ENCODE assay signal across 22 cellular contexts in genomic region chr2:53867169-53867568, GRCh38. TPM values are rescaled to one million over a fixed set of nuclear protein-coding genes. Genes with fewer than 3 reads are reported as not detected.
DNase-seq lines count a peak whose midpoint lies in the region; ATAC-seq, FAIRE-seq and TF ChIP-seq lines count a peak whose summit lies in the region.
"Had no signal": no experiment of that assay in that cellular context is flagged by ENCODE, and none has a peak within 500 bp of the region (broad histone marks: within the 10 kb centered on the region; RNA-seq: fewer than 3 reads in every experiment).

No MANE protein-coding gene starts in this region.

- no peak overlapping the region for H2BK12ac ChIP-seq in trophoblast cell (ENCODE audit: low read length)

- DNase-seq in Right ventricle myocardium superior: no peak
- no peak for DNase-seq in right cardiac atrium
- no peak for DNase-seq in HepG2 (ENCODE audit: low spot score)
- DNase-seq in trophoblast cell: peak; percentile 24 to 25
- DNase-seq in thyroid gland: no peak
- no peak for DNase-seq in GM19239 (ENCODE audit: insufficient read length, low spot score)
- DNase-seq: AML-193; Caco-2; CD4-positive, alpha-beta T cell; GOT3; H7; HFFc6 had no signal

- H2AFZ ChIP-seq in HepG2 (ENCODE audit: low read length) (no peak overlapping the region), trophoblast cell (ENCODE audit: insufficient read depth, low read length, poor library complexity) (no peak overlapping the region)

- H3K9ac ChIP-seq in liver (ENCODE audit: low read depth in 1 of 2, low read length in 2 of 2): no peak overlapping the region
- no peak overlapping the region for H3K9ac ChIP-seq in HepG2 (ENCODE audit: insufficient read depth, low read depth, low read length)
- H3K9ac ChIP-seq in trophoblast cell (ENCODE audit: low read length): no peak overlapping the region

- FAIRE-seq in HepG2 (lab: Jason Lieb, UNC) (no peak), GM19239 (lab: Jason Lieb, UNC) (no peak)
- FAIRE-seq: A549, D721Med, G401.6, GM12891 had no signal

- TF ChIP-seq RAD21 in liver (IDR thresholded peaks at IDR 0.05): peak in 1 of 2 donors; percentile 39
- no peak for TF ChIP-seq RAD21 in HepG2 (CRISPR knock-in tag; IDR thresholded peaks at IDR 0.05)

- H2BK120ac ChIP-seq in trophoblast cell (ENCODE audit: insufficient read depth, low read length, poor library complexity): no peak overlapping the region

- H3K4me2 ChIP-seq in HepG2 (ENCODE audit: low read depth, low read length): no peak overlapping the region
- no peak overlapping the region for H3K4me2 ChIP-seq in trophoblast cell (ENCODE audit: low read length)
- H3K4me2 ChIP-seq: A549 had no signal

- TF ChIP-seq EP300 in HepG2 (IDR thresholded peaks at IDR 0.05; ENCODE audit: low read depth in 2 of 2, low read length in 2 of 2) (no peak), HepG2 (CRISPR knock-in tag; IDR thresholded peaks at IDR 0.05; ENCODE audit: borderline replicate concordance) (no peak)

- TF ChIP-seq CTCF in liver (IDR thresholded peaks at IDR 0.05; ENCODE audit: low read depth, low read length, missing input control) (no peak), HepG2 (CRISPR knock-in tag; IDR thresholded peaks at IDR 0.05) (no peak), thyroid gland (IDR thresholded peaks at IDR 0.05) (no peak)

- H3K4me1 ChIP-seq in right cardiac atrium (ENCODE audit: control insufficient read depth, insufficient read depth, low read length) (peaks cover 3% of the 10 kb centered on the region), liver (ENCODE audit: control insufficient read depth in 4 of 4, insufficient read depth in 4 of 4, low read length in 3 of 4) (peaks cover 0 to 4% (median 2%) of the 10 kb centered on the region in 4 donors), HepG2 (ENCODE audit: insufficient read depth, low read length) (no peaks in the 10 kb centered on the region), trophoblast cell (ENCODE audit: control insufficient read depth in 1 of 2, insufficient read depth in 2 of 2, low read length in 2 of 2) (peaks cover 5 to 8% of the 10 kb centered on the region in 2 experiments), thyroid gland (no peaks in the 10 kb centered on the region)
- H3K4me1 ChIP-seq: A549, Caco-2 had no signal

- peaks cover 2% of the 10 kb centered on the region for H3K79me1 ChIP-seq in trophoblast cell (ENCODE audit: low read length)

- intact Hi-C loops in Right ventricle myocardium superior (cut with DNase I) (no loop called here), right cardiac atrium (cut with DNase I) (no loop called here), HepG2 (cut with micrococcal nuclease; ENCODE audit: unreplicated experiment) (no loop called here), thyroid gland (cut with DNase I) (no loop called here)

- H3K27ac ChIP-seq in right cardiac atrium (ENCODE audit: low read length) (no peak overlapping the region), liver (ENCODE audit: low read depth in 1 of 2, low read length in 2 of 2) (no peak overlapping the region), HepG2 (ENCODE audit: extremely low read length, insufficient read depth, low read length) (no peak overlapping the region), trophoblast cell (ENCODE audit: low read depth, low read length) (no peak overlapping the region), thyroid gland (no peak overlapping the region)
- H3K27ac ChIP-seq: 22Rv1, A549, C4-2B, HL-60 had no signal

- H3K79me2 ChIP-seq in HepG2 (ENCODE audit: insufficient read depth, low read length) (no peaks in the 10 kb centered on the region), trophoblast cell (ENCODE audit: control insufficient read depth, insufficient read depth, low read length, poor library complexity) (no peaks in the 10 kb centered on the region)

- no peak overlapping the region for H2BK5ac ChIP-seq in trophoblast cell (ENCODE audit: low read depth, low read length, poor library complexity)

- H3K9me3 ChIP-seq in right cardiac atrium (ENCODE audit: control insufficient read depth, low read length) (no peaks in the 10 kb centered on the region), liver (ENCODE audit: control insufficient read depth in 4 of 4, low read length in 3 of 4) (no peaks in the 10 kb centered on the region), HepG2 (ENCODE audit: low read length) (no peaks in the 10 kb centered on the region), trophoblast cell (ENCODE audit: insufficient read depth, low read depth, low read length) (no peaks in the 10 kb centered on the region), thyroid gland (no peaks in the 10 kb centered on the region)
- H3K9me3 ChIP-seq: A549, Caco-2 had no signal

- no peak overlapping the region for H4K12ac ChIP-seq in trophoblast cell (ENCODE audit: low read depth, low read length)

- H4K20me1 ChIP-seq in HepG2 (ENCODE audit: insufficient read depth, low read length): no peaks in the 10 kb centered on the region

- in situ Hi-C loops in HepG2 (cut with HindIII; ENCODE audit: extremely low pct_ligation_motif_present, low pct_unique_long_range_greater_than_20kb): no loop called here

- no TSS peak for BruUV-seq in HepG2 (replicated peaks; lab: Mats Ljungman, UMichigan)

- CTCF ChIA-PET in HepG2 (lab: Yijun Ruan, JAX; ENCODE audit: low intra/inter-chr PET ratio, low total read pairs): no interaction called here

- H3K18ac ChIP-seq in trophoblast cell (ENCODE audit: low read length): no peak overlapping the region

- peak; percentile 39 for ATAC-seq in Right ventricle myocardium superior (ENCODE audit: poor library complexity)
- no peak for ATAC-seq in right cardiac atrium
- ATAC-seq in HepG2: no peak
- ATAC-seq in GM21786 (IDR thresholded peaks at IDR 0.05; ENCODE audit: unreplicated experiment): no peak
- ATAC-seq: A549, HCT116 had no signal

- H3K4ac ChIP-seq in trophoblast cell (ENCODE audit: low read depth, low read length): no peak overlapping the region

- no peak overlapping the region for H4K91ac ChIP-seq in trophoblast cell (ENCODE audit: low read depth, low read length)

- 84% methylated on average over 5 of the region's 5 CpGs for WGBS in right cardiac atrium
- WGBS in liver: 75% methylated on average over 5 of the region's 5 CpGs
- 97% methylated on average over 5 of the region's 5 CpGs for WGBS in HepG2 (ENCODE audit: low lambda C conversion rate)
- no CpG with 5 or more reads among the region's 5 CpGs for WGBS in trophoblast cell (ENCODE audit: extremely low coverage, insufficient coverage, insufficient read length)
- WGBS in thyroid gland, 2 donors: 97 to 99% methylated on average over 5 of the region's 5 CpGs

- H3K36me3 ChIP-seq in liver (ENCODE audit: control insufficient read depth in 4 of 4, insufficient read depth in 3 of 4, low read depth in 1 of 4, low read length in 3 of 4): peaks cover 6 to 25% (median 19%) of the 10 kb centered on the region in 4 donors
- H3K36me3 ChIP-seq in HepG2 (replicated peaks in 1 of 2; ENCODE audit: control insufficient read depth in 1 of 2, insufficient read depth in 2 of 2, low read length in 2 of 2): peaks cover 22 to 44% of the 10 kb centered on the region in 2 experiments
- peaks cover 10 to 13% of the 10 kb centered on the region in 2 experiments for H3K36me3 ChIP-seq in trophoblast cell (ENCODE audit: control insufficient read depth in 1 of 2, insufficient read depth in 2 of 2, low read length in 2 of 2)
- H3K36me3 ChIP-seq in thyroid gland: peaks cover 11 to 36% of the 10 kb centered on the region in 2 donors

- H3K27me3 ChIP-seq in right cardiac atrium (ENCODE audit: control insufficient read depth, insufficient read depth) (no peaks in the 10 kb centered on the region), liver (ENCODE audit: control insufficient read depth in 4 of 4, insufficient read depth in 4 of 4, low read length in 3 of 4) (no peaks in the 10 kb centered on the region), HepG2 (ENCODE audit: control insufficient read depth in 1 of 2, insufficient read depth in 2 of 2, low read length in 2 of 2) (no peaks in the 10 kb centered on the region), trophoblast cell (ENCODE audit: insufficient read depth, low read length) (no peaks in the 10 kb centered on the region), thyroid gland (no peaks in the 10 kb centered on the region)

- TF ChIP-seq POLR2A in HepG2 (IDR thresholded peaks at IDR 0.05; ENCODE audit: insufficient read depth in 1 of 2, low read depth in 2 of 2, low read length in 2 of 2): no peak
- no peak for TF ChIP-seq POLR2A in thyroid gland (IDR thresholded peaks at IDR 0.05)

- POLR2A ChIA-PET in HepG2 (lab: Yijun Ruan, JAX): interaction anchor here (0.6 kb wide), 1 partner anchor 875 kb away, joined by 3 read pairs; no protein-coding TSS in a partner anchor

- H4K8ac ChIP-seq in trophoblast cell (ENCODE audit: low read depth, low read length): no peak overlapping the region

- no peak overlapping the region for H2AK5ac ChIP-seq in trophoblast cell (ENCODE audit: low read length)

- H3K23ac ChIP-seq in trophoblast cell (ENCODE audit: low read length): no peak overlapping the region

- H3K4me3 ChIP-seq in right cardiac atrium (ENCODE audit: low read length) (no peak overlapping the region), liver (ENCODE audit: low read depth in 1 of 3, low read length in 3 of 3) (no peak overlapping the region), HepG2 (replicated peaks in 1 of 3; ENCODE audit: insufficient read depth in 1 of 3, low read depth in 2 of 3, low read length in 3 of 3) (no peak overlapping the region), trophoblast cell (ENCODE audit: low read depth, low read length) (no peak overlapping the region), thyroid gland (replicated peaks in 1 of 3) (no peak overlapping the region)
- H3K4me3 ChIP-seq: A549 had no signal

- H3K14ac ChIP-seq in trophoblast cell (ENCODE audit: low read length): no peak overlapping the region

RNA-seq across cellular contexts. Expression of gene GPR75, which starts 7.4 kb away (rescaled TPM):
- total RNA-seq in Right ventricle myocardium superior: 0.86 TPM
- total RNA-seq in right cardiac atrium: 1 to 10 TPM in 3 of 4 donors, under 1 TPM in 1; 0.85 to 2.2 (median 1.2) TPM
- polyA plus RNA-seq in right cardiac atrium: 0.84 TPM
- total RNA-seq in liver: 1 to 10 TPM; 2.5 to 5.4 TPM
- under 1 TPM; 0.21 to 0.35 TPM for polyA plus RNA-seq in liver
- total RNA-seq in HepG2 (2016; rRNA removed; fragmentation: Illumina TruSeq; extraction: Trizol): 2.4 and 3.3 TPM in 2 replicates
- total RNA-seq in HepG2 (2016; cell fraction: cytosol; rRNA removed; fragmentation: Illumina TruSeq; extraction: Trizol; ENCODE audit: low read depth): 0.26 and 0.30 TPM in 2 replicates
- total RNA-seq in HepG2 (2016; cell fraction: insoluble cytoplasmic fraction; rRNA removed; fragmentation: Illumina TruSeq; extraction: Trizol): 2.3 and 3.9 TPM in 2 replicates
- total RNA-seq in HepG2 (2016; cell fraction: membrane; rRNA removed; fragmentation: Illumina TruSeq; extraction: Trizol): 0.90 TPM in 2 replicates
- total RNA-seq in HepG2 (2016; cell fraction: nucleus; rRNA removed; fragmentation: Illumina TruSeq; extraction: Trizol): 7.8 and 8.3 TPM in 2 replicates
- 3.9 and 4.1 TPM in 2 replicates for polyA plus RNA-seq in HepG2 (2011; rRNA removed)
- polyA plus RNA-seq in HepG2 (2011; cell fraction: cytosol; rRNA removed): 1.8 and 1.9 TPM in 2 replicates
- polyA plus RNA-seq in HepG2 (2011; cell fraction: nucleus; rRNA removed): 9.3 and 9.9 TPM in 2 replicates
- polyA plus RNA-seq in HepG2 (2012): 1.5 and 2.0 TPM in 2 replicates
- 0.18 and 0.23 TPM in 2 replicates for polyA plus RNA-seq in HepG2 (2016; cell fraction: cytosol; fragmentation: Illumina TruSeq; extraction: Trizol; ENCODE audit: low read depth)
- 1.1 and 1.3 TPM in 2 replicates for polyA plus RNA-seq in HepG2 (2016; cell fraction: insoluble cytoplasmic fraction; fragmentation: Illumina TruSeq; extraction: Trizol; ENCODE audit: low read depth)
- 0.39 and 0.63 TPM in 2 replicates for polyA plus RNA-seq in HepG2 (2016; cell fraction: membrane; fragmentation: Illumina TruSeq; extraction: Trizol; ENCODE audit: low read depth)
- 10.6 and 15.2 TPM in 2 replicates for polyA plus RNA-seq in HepG2 (2016; cell fraction: nucleus; fragmentation: Illumina TruSeq; extraction: Trizol; ENCODE audit: insufficient read depth, low read depth)
- 13.0 and 16.6 TPM in 2 replicates for polyA minus RNA-seq in HepG2 (2011; rRNA and poly(A)+ RNA removed; ENCODE audit: low replicate concordance)
- polyA minus RNA-seq in HepG2 (2011; cell fraction: cytosol; rRNA and poly(A)+ RNA removed): 0.69 and 1.2 TPM in 2 replicates
- polyA minus RNA-seq in HepG2 (2011; cell fraction: nucleus; rRNA and poly(A)+ RNA removed): 19.1 and 22.1 TPM in 2 replicates
- polyA plus RNA-seq in trophoblast cell (2013): 2.2 and 2.3 TPM in 2 replicates
- 1 to 10 TPM; 3.7 to 7.9 (median 6.1) TPM for total RNA-seq in thyroid gland

Comparison
In these comparisons a context has a peak if more than half of its experiments do, and no peak if none do; other contexts are left out.
1. DNase-seq: peak in trophoblast cell (2 of 2); none in Right ventricle myocardium superior (single experiment), right cardiac atrium (0 of 3), HepG2 (single experiment), thyroid gland (0 of 2) and GM19239 (single experiment).